In the genomic region with DNA sequence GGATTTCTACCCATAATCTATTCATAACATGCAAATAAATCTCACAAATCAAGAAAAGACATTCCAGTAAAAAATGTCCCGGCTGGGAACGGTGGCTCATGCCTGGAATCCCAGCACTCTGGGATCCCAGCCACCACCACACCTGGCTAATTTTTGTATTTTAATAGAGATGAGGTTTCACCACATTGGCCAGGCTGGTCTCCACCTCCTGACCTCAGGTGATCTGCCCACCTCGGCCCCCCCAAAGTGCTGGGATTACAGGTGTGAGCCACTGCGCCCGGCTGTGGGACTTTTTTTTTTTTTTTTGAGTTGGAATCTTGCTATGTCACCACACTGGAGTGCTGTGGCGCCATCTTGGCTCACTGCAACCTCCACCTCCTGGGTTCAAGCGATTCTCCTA, we compare ENCODE assay signal across 23 cellular contexts. TPM values are rescaled to one million over a fixed set of nuclear protein-coding genes. Genes with fewer than 3 reads are reported as not detected.
A peak's percentile ranks its signal among the peaks of the same experiment; 100 is the strongest.
DNase-seq lines count a peak whose midpoint lies in the region; ATAC-seq, FAIRE-seq and TF ChIP-seq lines count a peak whose summit lies in the region.
"Had no signal": no experiment of that assay in that cellular context is flagged by ENCODE, and none has a peak within 500 bp of the region (broad histone marks: within the 10 kb centered on the region; RNA-seq: fewer than 3 reads in every experiment).

No MANE protein-coding gene starts in this region.

- peaks cover 9% of the 10 kb centered on the region for H4K20me1 ChIP-seq in GM23338 (replicated peaks; ENCODE audit: insufficient read depth)

- ATAC-seq in GM23338 = no peak
- ATAC-seq in pancreas = peak; percentile 14 to 52 (median 32)
- no peak for ATAC-seq in effector memory CD8-positive, alpha-beta T cell (replicated peaks)
- ATAC-seq: A549; CD8-positive, alpha-beta T cell had no signal

- H3K27ac Mint-ChIP-seq in GM23338 = peak overlapping the region; percentile 47; the same call in 1 of the 2 replicates
- no peak overlapping the region for H3K27ac Mint-ChIP-seq in endothelial cell (ENCODE audit: unreplicated experiment)
- no peak overlapping the region for H3K27ac Mint-ChIP-seq in effector memory CD8-positive, alpha-beta T cell
- H3K27ac Mint-ChIP-seq: B cell; CD4-positive, alpha-beta T cell; CD8-positive, alpha-beta T cell had no signal

- WGBS in pancreas, 2 donors = 43 to 49% methylated on average over 7 of the region's 7 CpGs

- H3K9me3 Mint-ChIP-seq in GM23338 = no peaks in the 10 kb centered on the region
- H3K9me3 Mint-ChIP-seq in endothelial cell (ENCODE audit: unreplicated experiment) = no peaks in the 10 kb centered on the region
- H3K9me3 Mint-ChIP-seq in effector memory CD8-positive, alpha-beta T cell = no peaks in the 10 kb centered on the region
- H3K9me3 Mint-ChIP-seq: CD4-positive, alpha-beta T cell; CD8-positive, alpha-beta T cell had no signal

- H2AFZ ChIP-seq in GM23338 = no peak overlapping the region

- H3K4me1 ChIP-seq in GM23338 (ENCODE audit: insufficient read depth) (peaks cover 7% of the 10 kb centered on the region; the same call in 1 of the 2 replicates), pancreas (peaks cover 7 to 11% (median 8%) of the 10 kb centered on the region in 3 donors)
- H3K4me1 ChIP-seq: Caco-2 had no signal

- H3K9me3 ChIP-seq in SK-N-MC (ENCODE audit: low read depth, low read length) (no peaks in the 10 kb centered on the region), pancreas (no peaks in the 10 kb centered on the region)
- H3K9me3 ChIP-seq: A549; BLaER1 treated with 17β-estradiol and CSF1 and Interleukin-3, amounts not matched to agents 10 nM and 100 nM; Caco-2 had no signal

- DNase-seq in GM23338 (ENCODE audit: low spot score) (no peak), SK-N-MC (ENCODE audit: low read depth, low spot score) (no peak), endothelial cell (ENCODE audit: low spot score) (no peak), pancreas (peak in 5 of 6 donors; percentile 68 to 88 (median 81)), NCI-H187 (lab: John Stamatoyannopoulos, UW) (no peak), HUDEP-2 (lab: John Stamatoyannopoulos, UW; ENCODE audit: unreplicated experiment in 76 of 76) (no peak)
- DNase-seq in effector memory CD8-positive, alpha-beta T cell = no peak
- DNase-seq: AML-193; Caco-2; Calu3; CD4-positive, alpha-beta T cell; CD8-positive, alpha-beta T cell; DMS79 treated with DMSO at 0.1 percent for 48 hours; GF-D8 had no signal

- H3K27me3 Mint-ChIP-seq in GM23338 (ENCODE audit: insufficient read depth, low read depth, poor library complexity) = peaks cover 8% of the 10 kb centered on the region
- H3K27me3 Mint-ChIP-seq in endothelial cell (ENCODE audit: unreplicated experiment) = peaks cover 7% of the 10 kb centered on the region
- no peaks in the 10 kb centered on the region for H3K27me3 Mint-ChIP-seq in effector memory CD8-positive, alpha-beta T cell
- H3K27me3 Mint-ChIP-seq: B cell; CD4-positive, alpha-beta T cell had no signal

- H3K4me3 ChIP-seq in GM23338 (no peak overlapping the region), SK-N-MC (no peak overlapping the region), pancreas (no peak overlapping the region)
- H3K4me3 ChIP-seq: A549; BLaER1 treated with 17β-estradiol and CSF1 and Interleukin-3, amounts not matched to agents 10 nM and 100 nM had no signal

- peaks cover 47% of the 10 kb centered on the region for H3K79me2 ChIP-seq in GM23338 (replicated peaks; ENCODE audit: insufficient read depth)

- FAIRE-seq in pancreas (lab: Jason Lieb, UNC) = no peak
- FAIRE-seq: A549, D721Med, G401.6, GM12891, GM19239 had no signal

- H3K27ac ChIP-seq in GM23338 (ENCODE audit: low read depth) = no peak overlapping the region
- peak overlapping the region; percentile 42; the same call in 1 of the 2 replicates for H3K27ac ChIP-seq in SK-N-MC
- H3K27ac ChIP-seq in pancreas = peak overlapping the region; percentile 22 to 60 (median 43)
- H3K27ac ChIP-seq: 22Rv1; A549; BLaER1 treated with 17β-estradiol and CSF1 and Interleukin-3, amounts not matched to agents 10 nM and 100 nM; C4-2B had no signal

- H3K27me3 ChIP-seq in GM23338 (ENCODE audit: insufficient read depth) = no peaks in the 10 kb centered on the region
- H3K27me3 ChIP-seq in pancreas = no peaks in the 10 kb centered on the region
- H3K27me3 ChIP-seq: BLaER1 treated with 17β-estradiol and CSF1 and Interleukin-3, amounts not matched to agents 10 nM and 100 nM had no signal

- TF ChIP-seq CTCF in GM23338 (conservative IDR thresholded peaks at IDR 0.05; ENCODE audit: low read depth in 2 of 2) (no peak), endothelial cell (IDR thresholded peaks at IDR 0.05; ENCODE audit: unreplicated experiment) (no peak), pancreas (IDR thresholded peaks at IDR 0.05) (no peak)

- H3F3A ChIP-seq in GM23338 (replicated peaks; ENCODE audit: low read depth) = 0 out of 2 replicates have a peak, but pooled peaks cover 4% of the 10 kb centered on the region

- H3K9ac ChIP-seq in SK-N-MC (ENCODE audit: insufficient read length) = no peak overlapping the region
- H3K9ac ChIP-seq: BLaER1 treated with 17β-estradiol and CSF1 and Interleukin-3, amounts not matched to agents 10 nM and 100 nM had no signal

- H3K4me1 Mint-ChIP-seq in GM23338 (peaks cover 8% of the 10 kb centered on the region), endothelial cell (ENCODE audit: unreplicated experiment) (peaks cover 10% of the 10 kb centered on the region)
- peaks cover 17% of the 10 kb centered on the region in 2 donors for H3K4me1 Mint-ChIP-seq in effector memory CD8-positive, alpha-beta T cell (ENCODE audit: low read depth in 2 of 2)

- no peaks in the 10 kb centered on the region for H3K9me2 ChIP-seq in GM23338 (ENCODE audit: insufficient read depth)

- intact Hi-C loops in pancreas (cut with DNase I) = no loop called here

- no peak overlapping the region for H3K4me2 ChIP-seq in GM23338
- H3K4me2 ChIP-seq: A549; BLaER1 treated with 17β-estradiol and CSF1 and Interleukin-3, amounts not matched to agents 10 nM and 100 nM had no signal

- H3K4me3 Mint-ChIP-seq in GM23338 (no peak overlapping the region), endothelial cell (ENCODE audit: unreplicated experiment) (peak overlapping the region; percentile 34)
- H3K4me3 Mint-ChIP-seq in effector memory CD8-positive, alpha-beta T cell = no peak overlapping the region
- H3K4me3 Mint-ChIP-seq: B cell; CD8-positive, alpha-beta T cell had no signal

- H3K36me3 ChIP-seq in GM23338 (ENCODE audit: insufficient read depth) (peaks cover 6% of the 10 kb centered on the region), SK-N-MC (ENCODE audit: insufficient read depth, low read length) (peaks cover 37% of the 10 kb centered on the region; the same call in 1 of the 2 replicates), pancreas (peaks cover 0 to 22% (median 16%) of the 10 kb centered on the region in 3 donors)

- H3K36me3 Mint-ChIP-seq in GM23338 (ENCODE audit: low read depth) (peaks cover 56% of the 10 kb centered on the region), endothelial cell (ENCODE audit: low read depth, unreplicated experiment) (peaks cover 29% of the 10 kb centered on the region)
- peaks cover 5% of the 10 kb centered on the region for H3K36me3 Mint-ChIP-seq in effector memory CD8-positive, alpha-beta T cell (ENCODE audit: insufficient read depth)

TF ChIP-seq in GM23338, 12 proteins besides CTCF, POLR2A, EP300 and RAD21 (continues in another document):
- TF ChIP-seq POLR2AphosphoS5 (IDR thresholded peaks at IDR 0.05; ENCODE audit: low read depth) (no peak), EZH2 (IDR thresholded peaks at IDR 0.05; ENCODE audit: low read depth, unreplicated experiment) (no peak), JUNB (IDR thresholded peaks at IDR 0.05; ENCODE audit: unreplicated experiment) (no peak), CREB1 (CRISPR knock-in tag; IDR thresholded peaks at IDR 0.05; ENCODE audit: low read depth) (no peak), ZNF114 (CRISPR knock-in tag; IDR thresholded peaks at IDR 0.05) (no peak), ZNF331 (CRISPR knock-in tag; IDR thresholded peaks at IDR 0.05; ENCODE audit: low read depth) (no peak)
- TF ChIP-seq, protein P1, sequence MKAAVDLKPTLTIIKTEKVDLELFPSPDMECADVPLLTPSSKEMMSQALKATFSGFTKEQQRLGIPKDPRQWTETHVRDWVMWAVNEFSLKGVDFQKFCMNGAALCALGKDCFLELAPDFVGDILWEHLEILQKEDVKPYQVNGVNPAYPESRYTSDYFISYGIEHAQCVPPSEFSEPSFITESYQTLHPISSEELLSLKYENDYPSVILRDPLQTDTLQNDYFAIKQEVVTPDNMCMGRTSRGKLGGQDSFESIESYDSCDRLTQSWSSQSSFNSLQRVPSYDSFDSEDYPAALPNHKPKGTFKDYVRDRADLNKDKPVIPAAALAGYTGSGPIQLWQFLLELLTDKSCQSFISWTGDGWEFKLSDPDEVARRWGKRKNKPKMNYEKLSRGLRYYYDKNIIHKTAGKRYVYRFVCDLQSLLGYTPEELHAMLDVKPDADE (IDR thresholded peaks at IDR 0.05) = no peak

RNA-seq across cellular contexts. Expression of a gene that starts 4.7 kb away (rescaled TPM):
- total RNA-seq in GM23338 (2014; rRNA removed; shearing (Covaris generic)) = 51.2 and 67.3 TPM in 2 replicates
- polyA plus RNA-seq in GM23338 (2016; fragmentation: Nextera tagmentation; extraction: Ambion mirVana) (54.1 and 55.4 TPM in 2 replicates), pancreas (10 to 100 TPM; 57.1 to 66.0 TPM)
- total RNA-seq in endothelial cell (ENCODE audit: unreplicated experiment) (69.3 TPM), pancreas (10 to 100 TPM; 41.7 to 86.0 (median 63.1) TPM)

RNA-seq across cellular contexts. Expression of a gene that starts 19.7 kb away (rescaled TPM):
- 36.4 and 47.5 TPM in 2 replicates for total RNA-seq in GM23338 (2014; rRNA removed; shearing (Covaris generic))
- polyA plus RNA-seq in GM23338 (2016; fragmentation: Nextera tagmentation; extraction: Ambion mirVana) = 23.7 and 28.4 TPM in 2 replicates
- 287 TPM for total RNA-seq in endothelial cell (ENCODE audit: unreplicated experiment)
- 10 to 100 TPM; 40.0 to 60.2 (median 53.2) TPM for total RNA-seq in pancreas
- 10 to 100 TPM; 48.0 to 50.8 TPM for polyA plus RNA-seq in pancreas

Comparison
In these comparisons a context has a peak if more than half of its experiments do, and no peak if none do; other contexts are left out.
1. ATAC-seq: peak in pancreas (4 of 4); none in GM23338 (single experiment) and effector memory CD8-positive, alpha-beta T cell (single experiment).
2. DNase-seq: peak in pancreas (5 of 6); none in GM23338 (single experiment), SK-N-MC (single experiment), endothelial cell (single experiment), effector memory CD8-positive, alpha-beta T cell (0 of 3), NCI-H187 (0 of 2) and HUDEP-2 (0 of 76).